In genomic region chr19:5149508-5149907, GRCh38 we compare ENCODE assay signal across 3 cellular contexts.
TF ChIP-seq lines count a peak whose summit lies in the region.

No MANE protein-coding gene starts in this region.

TF ChIP-seq in GM12891, 5 proteins besides CTCF, POLR2A, EP300 and RAD21 (continued from another document):
- TF ChIP-seq TAF1 (IDR thresholded peaks at IDR 0.05; ENCODE audit: low read depth, low read length): no peak
- no peak for TF ChIP-seq PAX5 (IDR thresholded peaks at IDR 0.05; ENCODE audit: insufficient read depth, low read length, severe bottlenecking)
TF ChIP-seq in GM12891: peak in this region for 0.

TF ChIP-seq in GM12878, 131 proteins besides CTCF, POLR2A, EP300 and RAD21 (continued from another document):
- TF ChIP-seq ZNF24 (IDR thresholded peaks at IDR 0.05) (no peak), ZNF207 (IDR thresholded peaks at IDR 0.05; ENCODE audit: borderline replicate concordance) (no peak), RUNX3 (IDR thresholded peaks at IDR 0.05; ENCODE audit: low read length) (no peak), SIX5 (IDR thresholded peaks at IDR 0.05; ENCODE audit: low read depth, low read length, severe bottlenecking) (no peak), CBX5 (IDR thresholded peaks at IDR 0.05; ENCODE audit: low read depth) (no peak), E4F1 (IDR thresholded peaks at IDR 0.05; ENCODE audit: borderline replicate concordance, partially characterized antibody) (no peak)
TF ChIP-seq in GM12878: peak in this region for 0.

TF ChIP-seq in HepG2, 621 proteins besides CTCF, POLR2A, EP300 and RAD21 (continued from another document):
- TF ChIP-seq, protein P1, sequence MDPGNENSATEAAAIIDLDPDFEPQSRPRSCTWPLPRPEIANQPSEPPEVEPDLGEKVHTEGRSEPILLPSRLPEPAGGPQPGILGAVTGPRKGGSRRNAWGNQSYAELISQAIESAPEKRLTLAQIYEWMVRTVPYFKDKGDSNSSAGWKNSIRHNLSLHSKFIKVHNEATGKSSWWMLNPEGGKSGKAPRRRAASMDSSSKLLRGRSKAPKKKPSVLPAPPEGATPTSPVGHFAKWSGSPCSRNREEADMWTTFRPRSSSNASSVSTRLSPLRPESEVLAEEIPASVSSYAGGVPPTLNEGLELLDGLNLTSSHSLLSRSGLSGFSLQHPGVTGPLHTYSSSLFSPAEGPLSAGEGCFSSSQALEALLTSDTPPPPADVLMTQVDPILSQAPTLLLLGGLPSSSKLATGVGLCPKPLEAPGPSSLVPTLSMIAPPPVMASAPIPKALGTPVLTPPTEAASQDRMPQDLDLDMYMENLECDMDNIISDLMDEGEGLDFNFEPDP (CRISPR knock-in tag; conservative IDR thresholded peaks at IDR 0.05): no peak
- TF ChIP-seq CEBPB (IDR thresholded peaks at IDR 0.05; ENCODE audit: borderline replicate concordance, low read depth, low read length) (no peak), ZBTB21 (CRISPR knock-in tag; IDR thresholded peaks at IDR 0.05) (no peak), HMGXB4 (CRISPR knock-in tag; IDR thresholded peaks at IDR 0.05; ENCODE audit: borderline replicate concordance in 1 of 2, low read depth in 1 of 2) (no peak), PITX1 (CRISPR knock-in tag; IDR thresholded peaks at IDR 0.05) (no peak), ZBTB20 (CRISPR knock-in tag; IDR thresholded peaks at IDR 0.05; ENCODE audit: borderline replicate concordance, low read depth) (no peak), ZBTB25 (CRISPR knock-in tag; IDR thresholded peaks at IDR 0.05) (no peak), PHB2 (IDR thresholded peaks at IDR 0.05; ENCODE audit: partially characterized antibody) (no peak), ZNF24 (IDR thresholded peaks at IDR 0.05) (no peak), PAWR (CRISPR knock-in tag; IDR thresholded peaks at IDR 0.05; ENCODE audit: borderline replicate concordance) (no peak), RFX1 (IDR thresholded peaks at IDR 0.05) (no peak)
- TF ChIP-seq, protein P2, sequence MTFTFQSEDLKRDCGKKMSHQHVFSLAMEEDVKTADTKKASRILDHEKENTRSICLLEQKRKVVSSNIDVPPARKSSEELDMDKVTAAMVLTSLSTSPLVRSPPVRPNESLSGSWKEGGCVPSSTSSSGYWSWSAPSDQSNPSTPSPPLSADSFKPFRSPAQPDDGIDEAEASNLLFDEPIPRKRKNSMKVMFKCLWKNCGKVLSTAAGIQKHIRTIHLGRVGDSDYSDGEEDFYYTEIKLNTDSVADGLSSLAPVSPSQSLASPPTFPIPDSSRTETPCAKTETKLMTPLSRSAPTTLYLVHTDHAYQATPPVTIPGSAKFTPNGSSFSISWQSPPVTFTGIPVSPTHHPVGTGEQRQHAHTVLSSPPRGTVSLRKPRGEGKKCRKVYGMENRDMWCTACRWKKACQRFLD (CRISPR knock-in tag; IDR thresholded peaks at IDR 0.05; ENCODE audit: borderline replicate concordance): no peak
